8 cellular contexts compared by ENCODE assay signal in genomic region chr17:47692895-47693666, GRCh38. TPM values are rescaled to one million over a fixed set of nuclear protein-coding genes. Genes with fewer than 3 reads are reported as not detected.
DNase-seq lines count a peak whose midpoint lies in the region; ATAC-seq and TF ChIP-seq lines count a peak whose summit lies in the region.

No MANE protein-coding gene starts in this region.

- H3K4me3 Mint-ChIP-seq in activated B cell treated with CpG ODN at 0.5 μM for 24 hours = peak overlapping the region; percentile 85
- peak overlapping the region; percentile 86 to 88 for H3K4me3 Mint-ChIP-seq in stimulated activated naive B cell treated with anti-CD40 and anti-IgM and Interleukin-4, amounts not matched to agents 10 μg/mL and 1 μg/mL and 100 μg/mL, for 72 hours

- POLR2A ChIA-PET in activated B cell treated with CpG ODN at 0.5 μM for 24 hours (lab: Charles Lee) = interaction anchor here (0.7 to 2.3 kb wide), 6 partner anchors 11 to 957 kb away, joined by 3 to 13 read pairs (median 8); partner anchors contain the start of gene TBX21

- H3K27me3 ChIP-seq in right atrium auricular region = no peaks in the 10 kb centered on the region
- no peaks in the 10 kb centered on the region for H3K27me3 ChIP-seq in iPS-18a (ENCODE audit: control insufficient read depth, insufficient read depth, low read length)

- intact Hi-C loops in Right ventricle myocardium superior (cut with DNase I) (no loop called here), activated B cell treated with CpG ODN at 0.5 μM for 24 hours (cut with micrococcal nuclease) (no loop called here)

- H3K9me3 ChIP-seq in right atrium auricular region (no peaks in the 10 kb centered on the region), iPS-18a (ENCODE audit: control insufficient read depth, low read depth, low read length) (no peaks in the 10 kb centered on the region)

- H3K9me3 Mint-ChIP-seq in activated B cell treated with CpG ODN at 0.5 μM for 24 hours = no peaks in the 10 kb centered on the region
- H3K9me3 Mint-ChIP-seq in stimulated activated naive B cell treated with anti-CD40 and anti-IgM and Interleukin-4, amounts not matched to agents 10 μg/mL and 1 μg/mL and 100 μg/mL, for 72 hours = no peaks in the 10 kb centered on the region

- no peaks in the 10 kb centered on the region for H3K36me3 Mint-ChIP-seq in activated B cell treated with CpG ODN at 0.5 μM for 24 hours (ENCODE audit: low read depth)
- H3K36me3 Mint-ChIP-seq in stimulated activated naive B cell treated with anti-CD40 and anti-IgM and Interleukin-4, amounts not matched to agents 10 μg/mL and 1 μg/mL and 100 μg/mL, for 72 hours = no peaks in the 10 kb centered on the region

- H3K27ac ChIP-seq in right atrium auricular region (peak overlapping the region; percentile 95 to 96), iPS-18a (ENCODE audit: low read length) (no peak overlapping the region)

- H3K27ac Mint-ChIP-seq in activated B cell treated with CpG ODN at 0.5 μM for 24 hours = peak overlapping the region; percentile 67
- peak overlapping the region; percentile 91 for H3K27ac Mint-ChIP-seq in stimulated activated naive B cell treated with anti-CD40 and anti-IgM and Interleukin-4, amounts not matched to agents 10 μg/mL and 1 μg/mL and 100 μg/mL, for 72 hours

- peaks cover 32% of the 10 kb centered on the region for H3K4me1 Mint-ChIP-seq in activated B cell treated with CpG ODN at 0.5 μM for 24 hours
- H3K4me1 Mint-ChIP-seq in stimulated activated naive B cell treated with anti-CD40 and anti-IgM and Interleukin-4, amounts not matched to agents 10 μg/mL and 1 μg/mL and 100 μg/mL, for 72 hours = peaks cover 30 to 40% of the 10 kb centered on the region in 2 donors

- H3K27me3 Mint-ChIP-seq in activated B cell treated with CpG ODN at 0.5 μM for 24 hours = no peaks in the 10 kb centered on the region
- no peaks in the 10 kb centered on the region for H3K27me3 Mint-ChIP-seq in stimulated activated naive B cell treated with anti-CD40 and anti-IgM and Interleukin-4, amounts not matched to agents 10 μg/mL and 1 μg/mL and 100 μg/mL, for 72 hours

- no peak for DNase-seq in right atrium auricular region (ENCODE audit: low spot score)
- DNase-seq in Right ventricle myocardium superior = no peak
- no peak for DNase-seq in activated B cell treated with CpG ODN at 0.5 μM for 24 hours
- DNase-seq in stimulated activated naive B cell treated with anti-CD40 and anti-IgM and Interleukin-4, amounts not matched to agents 10 μg/mL and 1 μg/mL and 100 μg/mL, for 72 hours = no peak
- DNase-seq in DMS114 treated with DMSO at 0.1 percent for 48 hours (lab: John Stamatoyannopoulos, UW; ENCODE audit: unreplicated experiment) = no peak
- DNase-seq in middle frontal gyrus (ENCODE audit: extremely low spot score, low spot score) = no peak

- H3K4me1 ChIP-seq in right atrium auricular region (peaks cover 0 to 33% of the 10 kb centered on the region in 2 donors), iPS-18a (ENCODE audit: control insufficient read depth, low read depth, low read length) (peaks cover 21% of the 10 kb centered on the region)

- H3K4me3 ChIP-seq in right atrium auricular region (peak overlapping the region; percentile 65 to 95), iPS-18a (ENCODE audit: low read length) (peak overlapping the region; percentile 74)

- CTCF ChIA-PET in activated B cell treated with CpG ODN at 0.5 μM for 24 hours (lab: Charles Lee) = interaction anchor here (2.1 kb wide), 1 partner anchor 40 kb away, joined by 5 read pairs; the partner anchor contains the start of gene TBX21

- TF ChIP-seq CTCF in right atrium auricular region (IDR thresholded peaks at IDR 0.05) (no peak), activated B cell treated with CpG ODN at 0.5 μM for 24 hours (IDR thresholded peaks at IDR 0.05) (no peak)

- peak overlapping the region; percentile 53 for H3K9ac ChIP-seq in iPS-18a (ENCODE audit: low read length)

- ATAC-seq in Right ventricle myocardium superior (ENCODE audit: poor library complexity) (no peak), activated B cell treated with CpG ODN at 0.5 μM for 24 hours (ENCODE audit: low read depth) (no peak), GM21576 (IDR thresholded peaks at IDR 0.05; ENCODE audit: unreplicated experiment) (no peak)
- ATAC-seq in stimulated activated naive B cell treated with anti-CD40 and anti-IgM and Interleukin-4, amounts not matched to agents 10 μg/mL and 1 μg/mL and 100 μg/mL, for 72 hours (replicated peaks) = no peak

- H3K36me3 ChIP-seq in right atrium auricular region (no peaks in the 10 kb centered on the region), iPS-18a (ENCODE audit: control insufficient read depth, low read depth, low read length) (no peaks in the 10 kb centered on the region)

RNA-seq across cellular contexts. Expression of gene TBKBP1, which starts 0.9 kb away (rescaled TPM):
- total RNA-seq in right atrium auricular region = 10 to 100 TPM; 10.9 to 13.7 TPM
- total RNA-seq in Right ventricle myocardium superior = 16.3 TPM
- total RNA-seq in activated B cell treated with CpG ODN at 0.5 μM for 24 hours = 3.6 and 4.1 TPM in 2 replicates

RNA-seq across cellular contexts. Expression of gene TBX21, which starts 40.0 kb away (rescaled TPM):
- total RNA-seq in right atrium auricular region (under 1 TPM in 1 of 2 donors, not detected in 1; 0.39 TPM), Right ventricle myocardium superior (0.32 TPM), activated B cell treated with CpG ODN at 0.5 μM for 24 hours (3.6 and 3.8 TPM in 2 replicates)

RNA-seq across cellular contexts. Expression of gene KPNB1, which starts 43.4 kb away (rescaled TPM):
- total RNA-seq in right atrium auricular region = 100 to 1,000 TPM in 1 of 2 donors, 10 to 100 TPM in 1; 91.4 to 102 TPM
- total RNA-seq in Right ventricle myocardium superior = 160 TPM
- total RNA-seq in activated B cell treated with CpG ODN at 0.5 μM for 24 hours = 361 and 365 TPM in 2 replicates
